8 cellular contexts compared by ENCODE assay signal in genomic region chr7:3028071-3028766, GRCh38.
DNase-seq lines count a peak whose midpoint lies in the region; ATAC-seq lines count a peak whose summit lies in the region.

No MANE protein-coding gene starts in this region.

- no peak for ATAC-seq in GM21619 (IDR thresholded peaks at IDR 0.05; ENCODE audit: unreplicated experiment)
- no peak for ATAC-seq in GM19452 (IDR thresholded peaks at IDR 0.05; ENCODE audit: unreplicated experiment)
- ATAC-seq in HG03439 (IDR thresholded peaks at IDR 0.05; ENCODE audit: unreplicated experiment) = no peak

- peak; percentile 22 for DNase-seq in LoVo (ENCODE audit: low spot score)
- peak; percentile 4 for DNase-seq in activated T-helper 1 cell treated with Interleukin-2 at 50 U/mL for 16 hours (ENCODE audit: low read depth)
- peak; percentile 32 for DNase-seq in iPS-NIHi7 (ENCODE audit: extremely low spot score)
- DNase-seq in stimulated activated CD8-positive, alpha-beta memory T cell treated with anti-CD3 and anti-CD28 coated beads, Interleukin-12 subunit alpha, Interleukin-12 subunit beta, amount 100 ng/mL, for 1 hour (ENCODE audit: low read depth) = peak; percentile 3
- no peak for DNase-seq in DMS79 (lab: John Stamatoyannopoulos, UW)
